8 cellular contexts compared by ENCODE assay signal in the genomic region with DNA sequence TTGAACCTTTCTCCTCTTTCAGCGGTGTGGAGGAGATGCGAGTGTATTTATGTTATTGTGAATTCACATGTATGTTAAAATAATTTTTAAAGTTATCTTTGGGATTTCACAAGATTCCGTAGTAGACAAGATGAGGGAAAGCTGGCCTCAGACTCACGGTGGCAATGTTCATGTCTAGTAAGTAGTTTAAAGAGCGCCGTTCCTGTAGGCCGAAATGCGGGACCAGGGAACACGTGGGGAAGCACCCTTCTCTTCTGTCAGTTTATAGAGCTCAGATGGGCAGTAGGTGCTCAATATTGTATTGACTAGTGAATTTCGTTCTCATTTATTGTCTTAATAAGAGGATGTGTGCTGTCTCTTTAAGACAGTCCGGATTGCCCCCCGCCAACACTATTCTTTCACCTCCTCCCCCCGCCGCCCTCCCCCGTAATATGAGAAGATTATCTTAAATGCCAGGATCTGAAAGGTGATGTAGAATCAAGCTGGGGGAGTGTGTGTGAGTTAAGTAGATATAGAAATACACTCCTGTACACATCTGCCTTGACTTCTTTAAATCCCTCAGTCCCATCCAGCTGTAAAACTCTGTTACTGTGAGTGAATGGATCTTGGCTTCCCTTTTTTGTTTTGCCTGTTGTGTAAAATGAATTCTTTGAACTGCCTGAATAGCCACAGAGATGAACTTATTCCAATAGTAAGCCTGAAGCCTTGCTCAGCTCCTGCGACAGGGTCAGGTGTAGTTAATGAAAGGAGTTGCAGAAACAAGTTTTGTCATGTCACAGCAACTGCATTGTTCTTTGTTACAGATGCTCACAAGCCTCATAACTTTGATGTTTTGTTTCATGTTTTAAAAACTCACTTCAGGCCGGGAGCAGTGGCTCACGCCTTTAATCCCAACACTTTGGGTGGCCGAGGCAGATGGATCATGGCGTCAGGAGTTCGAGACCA. TPM values are rescaled to one million over a fixed set of nuclear protein-coding genes. Genes with fewer than 3 reads are reported as not detected.
A peak's percentile ranks its signal among the peaks of the same experiment; 100 is the strongest.
DNase-seq lines count a peak whose midpoint lies in the region; ATAC-seq and TF ChIP-seq lines count a peak whose summit lies in the region.

No MANE protein-coding gene starts in this region.

- TF ChIP-seq CTCF in DND-41 (IDR thresholded peaks at IDR 0.05; ENCODE audit: borderline replicate concordance, extremely low read depth, low read length, poor library complexity, severe bottlenecking) (no peak), dorsolateral prefrontal cortex (IDR thresholded peaks at IDR 0.05 in 54 of 56, conservative IDR thresholded peaks at IDR 0.05 in 2 of 56; ENCODE audit: low read depth in 1 of 56, partially characterized antibody in 56 of 56) (no peak)

- no peak overlapping the region for H2AFZ ChIP-seq in DND-41 (ENCODE audit: low read depth, low read length)

- H4K20me1 ChIP-seq in DND-41 (ENCODE audit: insufficient read depth, low read length): peaks cover 32% of the 10 kb centered on the region

- peaks cover 8 to 10% of the 10 kb centered on the region in 2 donors for H3K27me3 Mint-ChIP-seq in natural killer cell treated with Interleukin-12 subunit alpha and Interleukin-12 subunit beta and Interleukin-15 and Interleukin-18, amount 100 ng/mL, for 72 hours

- peaks cover 7% of the 10 kb centered on the region for H3K36me3 Mint-ChIP-seq in natural killer cell treated with Interleukin-12 subunit alpha and Interleukin-12 subunit beta and Interleukin-15 and Interleukin-18, amount 100 ng/mL, for 72 hours

- peaks cover 36 to 38% of the 10 kb centered on the region in 2 donors for H3K4me1 Mint-ChIP-seq in natural killer cell treated with Interleukin-12 subunit alpha and Interleukin-12 subunit beta and Interleukin-15 and Interleukin-18, amount 100 ng/mL, for 72 hours (ENCODE audit: low read depth in 2 of 2)

- peak overlapping the region; percentile 77 to 98 for H3K4me3 ChIP-seq in DND-41 (ENCODE audit: low read depth in 1 of 2, low read length in 2 of 2)
- peak overlapping the region; percentile 71 to 99 (median 95) for H3K4me3 ChIP-seq in dorsolateral prefrontal cortex

- peak overlapping the region; percentile 97 for H3K9ac ChIP-seq in DND-41 (ENCODE audit: low read depth, low read length)

- H3K4me2 ChIP-seq in DND-41 (ENCODE audit: insufficient read depth, low read length): peak overlapping the region; percentile 100

- peaks cover 18% of the 10 kb centered on the region for H3K36me3 ChIP-seq in DND-41 (ENCODE audit: insufficient read depth, low read length)

- intact Hi-C loops in dorsolateral prefrontal cortex (cut with DNase I): loop anchor here (5.0 to 10.0 kb wide), 6 partner anchors 97 to 261 kb away; partner anchors contain the start of genes ADPRHL1 (in 1 of the 2) and DCUN1D2 (in 1 of the 2)

- H3K27me3 ChIP-seq in DND-41 (ENCODE audit: insufficient read depth, low read length, poor library complexity): no peaks in the 10 kb centered on the region
- H3K27me3 ChIP-seq in dorsolateral prefrontal cortex: no peaks in the 10 kb centered on the region

- H3K27ac Mint-ChIP-seq in natural killer cell treated with Interleukin-12 subunit alpha and Interleukin-12 subunit beta and Interleukin-15 and Interleukin-18, amount 100 ng/mL, for 72 hours: peak overlapping the region; percentile 85 to 99

- DNase-seq in DND-41 (no peak), NCI-H146 treated with DMSO at 0.1 percent for 48 hours (lab: John Stamatoyannopoulos, UW; ENCODE audit: unreplicated experiment) (peak; percentile 15), dorsolateral prefrontal cortex (no peak), DMS79 treated with DMSO at 0.1 percent for 48 hours (lab: John Stamatoyannopoulos, UW) (no peak), foreskin melanocyte (no peak)
- no peak for DNase-seq in natural killer cell treated with Interleukin-12 subunit alpha and Interleukin-12 subunit beta and Interleukin-15 and Interleukin-18, amount 100 ng/mL, for 72 hours (ENCODE audit: low spot score)

- H3K9me3 ChIP-seq in DND-41 (ENCODE audit: insufficient read depth, low read length, severe bottlenecking): no peaks in the 10 kb centered on the region

- H3K27ac ChIP-seq in DND-41 (ENCODE audit: low read length) (peak overlapping the region; percentile 58), dorsolateral prefrontal cortex (peak overlapping the region in 35 of 59 donors; percentile 60 to 98 (median 94))

- no peak for ATAC-seq in DND-41 (ENCODE audit: insufficient read depth, low read depth)
- no peak for ATAC-seq in natural killer cell treated with Interleukin-12 subunit alpha and Interleukin-12 subunit beta and Interleukin-15 and Interleukin-18, amount 100 ng/mL, for 72 hours
- ATAC-seq in HG02885 (IDR thresholded peaks at IDR 0.05; ENCODE audit: poor library complexity, unreplicated experiment): no peak
- no peak for ATAC-seq in GM19397 (IDR thresholded peaks at IDR 0.05; ENCODE audit: unreplicated experiment)

- peaks cover 31% of the 10 kb centered on the region for H3K4me1 ChIP-seq in DND-41 (ENCODE audit: insufficient read depth, low read length)

- H3K4me3 Mint-ChIP-seq in natural killer cell treated with Interleukin-12 subunit alpha and Interleukin-12 subunit beta and Interleukin-15 and Interleukin-18, amount 100 ng/mL, for 72 hours: peak overlapping the region; percentile 96

- no peaks in the 10 kb centered on the region for H3K9me3 Mint-ChIP-seq in natural killer cell treated with Interleukin-12 subunit alpha and Interleukin-12 subunit beta and Interleukin-15 and Interleukin-18, amount 100 ng/mL, for 72 hours

- H3K79me2 ChIP-seq in DND-41 (ENCODE audit: insufficient read depth, low read length): peaks cover 66% of the 10 kb centered on the region

RNA-seq across cellular contexts. Expression of gene LAMP1, which starts 1.2 kb away (rescaled TPM):
- total RNA-seq in dorsolateral prefrontal cortex: 100 to 1,000 TPM in 115 of 120 experiments, 10 to 100 TPM in 5; 87.9 to 281 (median 130) TPM
- 100 to 1,000 TPM; 104 to 108 TPM for total RNA-seq in natural killer cell treated with Interleukin-12 subunit alpha and Interleukin-12 subunit beta and Interleukin-15 and Interleukin-18, amount 100 ng/mL, for 72 hours
